12 cellular contexts compared by ENCODE assay signal in genomic region chr10:69957516-69958231, GRCh38.
"Had no signal": no experiment of that assay in that cellular context is flagged by ENCODE, and none has a peak within 500 bp of the region (broad histone marks: within the 10 kb centered on the region; RNA-seq: fewer than 3 reads in every experiment).

No MANE protein-coding gene starts in this region.

- H3K4me1 Mint-ChIP-seq: immature natural killer cell had no signal

- H3K9me3 Mint-ChIP-seq: activated naive CD4-positive, alpha-beta T cell treated with anti-CD3 and anti-CD28 coated beads for 36 hours; activated naive CD8-positive, alpha-beta T cell treated with anti-CD3 and anti-CD28 coated beads, Interleukin-2, amount 10 ng/mL, durations not matched to agents 7 days and 5 days; immature natural killer cell had no signal

- H3K4me3 ChIP-seq: breast epithelium, spleen, upper lobe of left lung had no signal

- H3K36me3 ChIP-seq: breast epithelium, spleen, upper lobe of left lung had no signal

- DNase-seq: activated CD4-positive, alpha-beta T cell treated with anti-CD3 and anti-CD28 coated beads, Interleukin-2, amount 50 U/mL, for 4 hours; activated naive CD8-positive, alpha-beta T cell treated with anti-CD3 and anti-CD28 coated beads, Interleukin-2, amount 10 ng/mL, durations not matched to agents 7 days and 5 days; amniotic stem cell; cortex of kidney; effector CD4-positive, alpha-beta T cell; spleen; stimulated activated CD4-positive, alpha-beta T cell treated with anti-CD3 and anti-CD28 coated beads, Interleukin-4, amount 100 ng/mL, for 1 hour had no signal

- H3K4me3 Mint-ChIP-seq: activated naive CD4-positive, alpha-beta T cell treated with anti-CD3 and anti-CD28 coated beads for 36 hours; activated naive CD8-positive, alpha-beta T cell treated with anti-CD3 and anti-CD28 coated beads, Interleukin-2, amount 10 ng/mL, durations not matched to agents 7 days and 5 days; immature natural killer cell had no signal

- H3K9me3 ChIP-seq: breast epithelium, spleen, upper lobe of left lung had no signal

- H3K4me1 ChIP-seq: breast epithelium, foreskin keratinocyte had no signal

- H3K36me3 Mint-ChIP-seq: activated naive CD8-positive, alpha-beta T cell treated with anti-CD3 and anti-CD28 coated beads, Interleukin-2, amount 10 ng/mL, durations not matched to agents 7 days and 5 days; immature natural killer cell had no signal

- H3K27ac ChIP-seq: breast epithelium, foreskin keratinocyte, spleen, upper lobe of left lung had no signal

- H3K27ac Mint-ChIP-seq: activated naive CD4-positive, alpha-beta T cell treated with anti-CD3 and anti-CD28 coated beads for 36 hours; activated naive CD8-positive, alpha-beta T cell treated with anti-CD3 and anti-CD28 coated beads, Interleukin-2, amount 10 ng/mL, durations not matched to agents 7 days and 5 days; immature natural killer cell had no signal

- H3K27me3 ChIP-seq: breast epithelium, upper lobe of left lung had no signal
